In genomic region chr4:8534129-8534528, GRCh38 we compare ENCODE assay signal across 8 cellular contexts. TPM values are rescaled to one million over a fixed set of nuclear protein-coding genes. Genes with fewer than 3 reads are reported as not detected.
DNase-seq lines count a peak whose midpoint lies in the region; ATAC-seq and TF ChIP-seq lines count a peak whose summit lies in the region.

No MANE protein-coding gene starts in this region.

- WGBS in thyroid gland, 2 donors: 11 to 23% methylated on average over 4 of the region's 4 CpGs

- intact Hi-C loops in thyroid gland (cut with DNase I): no loop called here

- no peaks in the 10 kb centered on the region for H3K27me3 ChIP-seq in thyroid gland

- TF ChIP-seq CTCF in GM12864 (IDR thresholded peaks at IDR 0.05; ENCODE audit: low read depth, low read length, missing control alignments) (no peak), thyroid gland (IDR thresholded peaks at IDR 0.05) (no peak)

- DNase-seq in GM12864 (ENCODE audit: low read depth): peak; percentile 69
- DNase-seq in LoVo (ENCODE audit: low spot score): peak; percentile 57
- DNase-seq in fibroblast of the conjunctiva (ENCODE audit: low read depth): peak; percentile 24
- peak; percentile 77 to 79 for DNase-seq in thyroid gland
- DNase-seq in stimulated activated CD4-positive, alpha-beta T cell treated with anti-CD3 and anti-CD28 coated beads, Interleukin-2, amount 100 ng/mL, for 48 hours: no peak
- DNase-seq in NCI-H345 treated with DMSO at 0.1 percent for 48 hours (lab: John Stamatoyannopoulos, UW; ENCODE audit: unreplicated experiment): no peak
- no peak for DNase-seq in NCI-H2227 treated with DMSO at 0.1 percent for 48 hours (lab: John Stamatoyannopoulos, UW)

- peak overlapping the region; percentile 92 to 99 (median 97) for H3K27ac ChIP-seq in thyroid gland

- peaks cover 41 to 64% of the 10 kb centered on the region in 2 donors for H3K4me1 ChIP-seq in thyroid gland

- H3K4me3 ChIP-seq in GM12864 (ENCODE audit: low read depth, low read length) (no peak overlapping the region), thyroid gland (replicated peaks in 1 of 3) (no peak overlapping the region)

- no peaks in the 10 kb centered on the region for H3K9me3 ChIP-seq in thyroid gland

- TF ChIP-seq POLR2A in thyroid gland (IDR thresholded peaks at IDR 0.05): peak in 1 of 2 donors; percentile 63

- ATAC-seq in GM21723 (IDR thresholded peaks at IDR 0.05; ENCODE audit: unreplicated experiment): peak; percentile 78

- no peaks in the 10 kb centered on the region for H3K36me3 ChIP-seq in thyroid gland

RNA-seq across cellular contexts. Expression of gene GPR78, which starts 46.1 kb away (rescaled TPM):
- not detected for total RNA-seq in thyroid gland

RNA-seq across cellular contexts. Expression of gene CPZ, which starts 58.4 kb away (rescaled TPM):
- total RNA-seq in thyroid gland: 10 to 100 TPM in 1 of 4 donors, 1 to 10 TPM in 3; 4.1 to 12.9 (median 6.5) TPM

Comparison
In these comparisons a context has a peak if more than half of its experiments do, and no peak if none do; other contexts are left out.
1. DNase-seq: peak in GM12864 (single experiment), LoVo (single experiment), fibroblast of the conjunctiva (single experiment) and thyroid gland (2 of 2); none in stimulated activated CD4-positive, alpha-beta T cell treated with anti-CD3 and anti-CD28 coated beads, Interleukin-2, amount 100 ng/mL, for 48 hours (0 of 2), NCI-H345 treated with DMSO at 0.1 percent for 48 hours (single experiment) and NCI-H2227 treated with DMSO at 0.1 percent for 48 hours (single experiment).